ENCODE assay signal across 8 cellular contexts in genomic region chr12:112907415-112908157, GRCh38. TPM values are rescaled to one million over a fixed set of nuclear protein-coding genes. Genes with fewer than 3 reads are reported as not detected.
DNase-seq lines count a peak whose midpoint lies in the region; ATAC-seq, FAIRE-seq and TF ChIP-seq lines count a peak whose summit lies in the region.

No MANE protein-coding gene starts in this region.

- H3K4me1 ChIP-seq in esophagus muscularis mucosa = peaks cover 13 to 46% (median 45%) of the 10 kb centered on the region in 4 donors
- peaks cover 11 to 12% of the 10 kb centered on the region in 2 donors for H3K4me1 ChIP-seq in small intestine (ENCODE audit: control insufficient read depth in 2 of 2, insufficient read depth in 1 of 2, low read depth in 1 of 2, low read length in 1 of 2)

- FAIRE-seq in GM12891 (lab: Jason Lieb, UNC) = no peak
- FAIRE-seq in small intestine (lab: Jason Lieb, UNC) = no peak

- H3K27ac ChIP-seq in esophagus muscularis mucosa (replicated peaks in 1 of 4) (peak overlapping the region; percentile 56 to 69 (median 68)), small intestine (ENCODE audit: low read depth in 1 of 2, low read length in 1 of 2) (peak overlapping the region; percentile 90 to 97)

- peaks cover 0 to 5% (median 3%) of the 10 kb centered on the region in 4 donors for H3K9me3 ChIP-seq in esophagus muscularis mucosa
- H3K9me3 ChIP-seq in small intestine (ENCODE audit: control insufficient read depth, low read depth) = no peaks in the 10 kb centered on the region

- no peak for TF ChIP-seq EP300 in esophagus muscularis mucosa (IDR thresholded peaks at IDR 0.05)

- H3K36me3 ChIP-seq in esophagus muscularis mucosa (peaks cover 0 to 23% (median 9%) of the 10 kb centered on the region in 4 donors), small intestine (ENCODE audit: control insufficient read depth in 2 of 2, insufficient read depth in 2 of 2, low read length in 2 of 2) (peaks cover 0 to 4% of the 10 kb centered on the region in 2 donors)

- DNase-seq in GM12891 (ENCODE audit: insufficient read length, low spot score) (no peak), NAMALWA (ENCODE audit: low spot score) (peak; percentile 79), esophagus muscularis mucosa (ENCODE audit: extremely low spot score) (no peak), small intestine (no peak), NCI-H2171 treated with DMSO at 0.1 percent for 48 hours (lab: John Stamatoyannopoulos, UW) (no peak), OCI-M2 (lab: John Stamatoyannopoulos, UW; ENCODE audit: unreplicated experiment) (no peak)

- H3K27me3 ChIP-seq in esophagus muscularis mucosa (no peaks in the 10 kb centered on the region), small intestine (ENCODE audit: control insufficient read depth in 2 of 2, insufficient read depth in 2 of 2, low read length in 2 of 2) (no peaks in the 10 kb centered on the region)

- WGBS in esophagus muscularis mucosa = 61% methylated on average over 7 of the region's 7 CpGs
- WGBS in small intestine, 3 donors = 37 to 46% (median 42%) methylated on average over 7 of the region's 7 CpGs

- intact Hi-C loops in esophagus muscularis mucosa (cut with DNase I) = loop anchor here (10.0 kb wide), 1 partner anchor 127 kb away; no protein-coding TSS in a partner anchor

- TF ChIP-seq POLR2A in GM12891 (IDR thresholded peaks at IDR 0.05; ENCODE audit: low read depth, low read length) (no peak), esophagus muscularis mucosa (IDR thresholded peaks at IDR 0.05; ENCODE audit: low read depth) (no peak)

- H3K4me3 ChIP-seq in esophagus muscularis mucosa (peak overlapping the region; percentile 52 to 62 (median 54)), small intestine (ENCODE audit: low read depth in 1 of 2, low read length in 2 of 2) (peak overlapping the region; percentile 58 to 69)

- ATAC-seq in GM21723 (IDR thresholded peaks at IDR 0.05; ENCODE audit: unreplicated experiment) (peak; percentile 71), GM18873 (IDR thresholded peaks at IDR 0.05; ENCODE audit: low FRiP score, unreplicated experiment) (no peak)

- TF ChIP-seq CTCF in esophagus muscularis mucosa (IDR thresholded peaks at IDR 0.05) = no peak

TF ChIP-seq in GM12891, 5 proteins besides CTCF, POLR2A, EP300 and RAD21:
- TF ChIP-seq POU2F2 (IDR thresholded peaks at IDR 0.05; ENCODE audit: low read depth, low read length) = no peak
- no peak for TF ChIP-seq POLR2AphosphoS5 (IDR thresholded peaks at IDR 0.05; ENCODE audit: low read depth, low read length)
- peak; percentile 94 for TF ChIP-seq SPI1 (IDR thresholded peaks at IDR 0.05; ENCODE audit: low read depth, low read length)
- no peak for TF ChIP-seq TAF1 (IDR thresholded peaks at IDR 0.05; ENCODE audit: low read depth, low read length)
- TF ChIP-seq PAX5 (IDR thresholded peaks at IDR 0.05; ENCODE audit: insufficient read depth, low read length, severe bottlenecking) = no peak
TF ChIP-seq in GM12891: peak in this region for 1.

RNA-seq across cellular contexts. Expression of gene OAS1, which starts 0.8 kb away (rescaled TPM):
- 51.5 TPM for polyA plus RNA-seq in GM12891 (2012; ENCODE audit: low read depth, missing spikeins)
- total RNA-seq in esophagus muscularis mucosa = 10 to 100 TPM in 2 of 4 donors, 1 to 10 TPM in 2; 9.9 to 10.4 (median 10.0) TPM
- 10 to 100 TPM; 37.5 to 66.9 (median 39.7) TPM for polyA plus RNA-seq in small intestine

RNA-seq across cellular contexts. Expression of gene OAS3, which starts 30.7 kb away (rescaled TPM):
- polyA plus RNA-seq in GM12891 (2012; ENCODE audit: low read depth, missing spikeins) = 24.1 TPM
- 1 to 10 TPM; 6.0 to 9.6 (median 9.2) TPM for total RNA-seq in esophagus muscularis mucosa
- 10 to 100 TPM in 1 of 3 donors, 1 to 10 TPM in 2; 3.8 to 13.1 (median 4.7) TPM for polyA plus RNA-seq in small intestine
